10 cellular contexts compared by ENCODE assay signal in the genomic region with DNA sequence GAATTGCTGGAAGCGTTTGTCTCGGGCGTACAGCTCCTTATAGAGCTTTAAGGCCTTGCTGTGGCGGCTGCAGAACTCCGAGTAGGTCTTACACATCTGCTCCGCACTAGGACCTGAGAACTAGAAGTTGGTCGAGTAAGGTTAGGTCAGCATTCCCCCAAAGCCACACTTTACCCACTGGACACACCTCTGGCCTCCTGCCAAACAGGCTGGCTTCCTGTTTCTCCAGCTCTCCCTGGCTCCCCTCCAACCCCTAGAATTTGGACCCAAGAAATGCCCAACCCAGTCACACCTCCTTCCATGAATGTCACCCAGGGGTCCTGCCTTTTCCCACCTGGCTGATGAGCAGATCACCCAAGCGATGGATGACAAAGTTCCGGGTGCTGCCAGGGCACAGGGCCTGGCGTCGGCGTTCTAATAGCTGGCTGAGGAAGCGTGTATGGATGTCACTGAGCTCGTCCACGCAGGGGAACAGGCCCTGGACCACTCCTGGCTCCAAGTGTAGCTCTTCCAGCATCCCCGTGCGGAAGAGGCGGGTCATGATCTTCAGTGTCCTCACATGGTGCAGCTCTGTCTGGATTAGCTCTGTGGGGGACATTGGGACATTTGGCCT. TPM values are rescaled to one million over a fixed set of nuclear protein-coding genes. Genes with fewer than 3 reads are reported as not detected.
DNase-seq lines count a peak whose midpoint lies in the region; ATAC-seq and TF ChIP-seq lines count a peak whose summit lies in the region.
"Had no signal": no experiment of that assay in that cellular context is flagged by ENCODE, and none has a peak within 500 bp of the region (broad histone marks: within the 10 kb centered on the region; RNA-seq: fewer than 3 reads in every experiment).

No MANE protein-coding gene starts in this region.

- H2AFZ ChIP-seq in trophoblast cell (ENCODE audit: insufficient read depth, low read length, poor library complexity) = no peak overlapping the region

- H4K91ac ChIP-seq in trophoblast cell (ENCODE audit: low read depth, low read length) = no peak overlapping the region

- no peak overlapping the region for H2BK12ac ChIP-seq in trophoblast cell (ENCODE audit: low read length)

- no peak overlapping the region for H3K4me3 Mint-ChIP-seq in activated CD8-positive, alpha-beta T cell treated with anti-CD3 and anti-CD28 coated beads, Interleukin-2, amount 10 ng/mL, durations not matched to agents 7 days and 5 days
- H3K4me3 Mint-ChIP-seq: activated naive CD4-positive, alpha-beta T cell treated with anti-CD3 and anti-CD28 coated beads, Interleukin-2, amount 50 U/mL, for 24 hours had no signal

- CTCF ChIA-PET in activated CD8-positive, alpha-beta T cell treated with anti-CD3 and anti-CD28 coated beads, Interleukin-2, amount 10 ng/mL, durations not matched to agents 7 days and 5 days (lab: Charles Lee) = interaction anchor here (0.6 to 1.0 kb wide), 3 partner anchors 27 to 540 kb away, joined by 3 read pairs; partner anchors contain the start of gene KHDC4

- DNase-seq in EL = peak; percentile 58
- DNase-seq in activated CD8-positive, alpha-beta T cell treated with anti-CD3 and anti-CD28 coated beads, Interleukin-2, amount 10 ng/mL, durations not matched to agents 7 days and 5 days = no peak
- DNase-seq in foreskin keratinocyte = no peak
- peak in 1 of 2 donors; percentile 39 for DNase-seq in gastrocnemius medialis
- no peak for DNase-seq in COLO668 (lab: John Stamatoyannopoulos, UW; ENCODE audit: unreplicated experiment)
- no peak for DNase-seq in GM13976 (ENCODE audit: low spot score)
- DNase-seq in trophoblast cell = no peak
- DNase-seq: DMS79 treated with DMSO at 0.1 percent for 48 hours had no signal

- no peak overlapping the region for H3K14ac ChIP-seq in trophoblast cell (ENCODE audit: low read length)

- no peak for TF ChIP-seq POLR2A in gastrocnemius medialis (IDR thresholded peaks at IDR 0.05)

- no peak overlapping the region for H2BK5ac ChIP-seq in trophoblast cell (ENCODE audit: low read depth, low read length, poor library complexity)

- no peaks in the 10 kb centered on the region for H3K79me1 ChIP-seq in trophoblast cell (ENCODE audit: low read length)

- no peak overlapping the region for H3K18ac ChIP-seq in trophoblast cell (ENCODE audit: low read length)

- POLR2A ChIA-PET in activated CD8-positive, alpha-beta T cell treated with anti-CD3 and anti-CD28 coated beads, Interleukin-2, amount 10 ng/mL, durations not matched to agents 7 days and 5 days (lab: Charles Lee) = interaction anchor here (0.8 to 1.2 kb wide), 3 partner anchors 14 to 39 kb away, joined by 3 to 5 read pairs (median 5); no protein-coding TSS in a partner anchor

- peaks cover 23% of the 10 kb centered on the region for H3K4me1 ChIP-seq in foreskin keratinocyte
- H3K4me1 ChIP-seq in gastrocnemius medialis = peaks cover 36 to 50% of the 10 kb centered on the region in 2 donors
- H3K4me1 ChIP-seq in trophoblast cell (ENCODE audit: control insufficient read depth in 1 of 2, insufficient read depth in 2 of 2, low read length in 2 of 2) = no peaks in the 10 kb centered on the region

- H3K79me2 ChIP-seq in trophoblast cell (ENCODE audit: control insufficient read depth, insufficient read depth, low read length, poor library complexity) = no peaks in the 10 kb centered on the region

- H4K8ac ChIP-seq in trophoblast cell (ENCODE audit: low read depth, low read length) = no peak overlapping the region

- H3K4me2 ChIP-seq in trophoblast cell (ENCODE audit: low read length) = no peak overlapping the region

- H2AK5ac ChIP-seq in trophoblast cell (ENCODE audit: low read length) = no peak overlapping the region

- H3K4me3 ChIP-seq in gastrocnemius medialis = no peak overlapping the region
- H3K4me3 ChIP-seq in trophoblast cell (ENCODE audit: low read depth, low read length) = no peak overlapping the region

- ATAC-seq in activated CD8-positive, alpha-beta T cell treated with anti-CD3 and anti-CD28 coated beads, Interleukin-2, amount 10 ng/mL, durations not matched to agents 7 days and 5 days = no peak
- ATAC-seq in foreskin keratinocyte (no peak), gastrocnemius medialis (no peak)
- no peak for ATAC-seq in activated CD4-positive, CD25-positive, alpha-beta regulatory T cell treated with anti-CD3 and anti-CD28 coated beads, Interleukin-2, amount 50 U/mL, for 24 hours

- H3K36me3 ChIP-seq in gastrocnemius medialis (peaks cover 0 to 76% of the 10 kb centered on the region in 2 donors), trophoblast cell (ENCODE audit: control insufficient read depth in 1 of 2, insufficient read depth in 2 of 2, low read length in 2 of 2) (peaks cover 70 to 79% of the 10 kb centered on the region in 2 experiments)

- in situ Hi-C loops in gastrocnemius medialis (cut with MboI; ENCODE audit: low sequenced_read_pairs in 4 of 4) = no loop called here
- in situ Hi-C loops in GM13976 (cut with MboI; ENCODE audit: low sequenced_read_pairs, unreplicated experiment) = no loop called here

- H3K9me3 Mint-ChIP-seq in activated CD8-positive, alpha-beta T cell treated with anti-CD3 and anti-CD28 coated beads, Interleukin-2, amount 10 ng/mL, durations not matched to agents 7 days and 5 days (ENCODE audit: insufficient read depth) = no peaks in the 10 kb centered on the region
- H3K9me3 Mint-ChIP-seq: activated naive CD4-positive, alpha-beta T cell treated with anti-CD3 and anti-CD28 coated beads, Interleukin-2, amount 50 U/mL, for 24 hours had no signal

- peak overlapping the region; percentile 30 for H3K27ac Mint-ChIP-seq in activated CD8-positive, alpha-beta T cell treated with anti-CD3 and anti-CD28 coated beads, Interleukin-2, amount 10 ng/mL, durations not matched to agents 7 days and 5 days
- H3K27ac Mint-ChIP-seq: activated naive CD4-positive, alpha-beta T cell treated with anti-CD3 and anti-CD28 coated beads, Interleukin-2, amount 50 U/mL, for 24 hours had no signal

- H3K23ac ChIP-seq in trophoblast cell (ENCODE audit: low read length) = no peak overlapping the region

- no peak overlapping the region for H4K12ac ChIP-seq in trophoblast cell (ENCODE audit: low read depth, low read length)

- H3K27me3 ChIP-seq in foreskin keratinocyte (no peaks in the 10 kb centered on the region), gastrocnemius medialis (no peaks in the 10 kb centered on the region), trophoblast cell (ENCODE audit: insufficient read depth, low read length) (no peaks in the 10 kb centered on the region)

- no peak overlapping the region for H3K4ac ChIP-seq in trophoblast cell (ENCODE audit: low read depth, low read length)

- H3K36me3 Mint-ChIP-seq in activated CD8-positive, alpha-beta T cell treated with anti-CD3 and anti-CD28 coated beads, Interleukin-2, amount 10 ng/mL, durations not matched to agents 7 days and 5 days (ENCODE audit: low read depth) = peaks cover 73% of the 10 kb centered on the region

- TF ChIP-seq CTCF in foreskin keratinocyte (conservative IDR thresholded peaks at IDR 0.05) = no peak
- TF ChIP-seq CTCF in gastrocnemius medialis (IDR thresholded peaks at IDR 0.05 in 4 of 5, conservative IDR thresholded peaks at IDR 0.05 in 1 of 5) = no peak
- TF ChIP-seq CTCF in GM13976 (IDR thresholded peaks at IDR 0.05; ENCODE audit: borderline replicate concordance, control extremely low read depth, extremely low read depth, insufficient read depth, missing control alignments) = no peak

- intact Hi-C loops in gastrocnemius medialis (cut with DNase I; ENCODE audit: low total_unique reads) = loop anchor here (2.0 kb wide), 1 partner anchor 18 kb away; no protein-coding TSS in a partner anchor

- H3K9me3 ChIP-seq in gastrocnemius medialis (no peaks in the 10 kb centered on the region), trophoblast cell (ENCODE audit: insufficient read depth, low read depth, low read length) (no peaks in the 10 kb centered on the region)

- no peaks in the 10 kb centered on the region for H3K27me3 Mint-ChIP-seq in activated CD8-positive, alpha-beta T cell treated with anti-CD3 and anti-CD28 coated beads, Interleukin-2, amount 10 ng/mL, durations not matched to agents 7 days and 5 days (ENCODE audit: low read depth)
- H3K27me3 Mint-ChIP-seq: activated naive CD4-positive, alpha-beta T cell treated with anti-CD3 and anti-CD28 coated beads, Interleukin-2, amount 50 U/mL, for 24 hours had no signal

- WGBS in trophoblast cell (ENCODE audit: extremely low coverage, insufficient coverage, insufficient read length) = no CpG with 5 or more reads among the region's 18 CpGs

- no peak overlapping the region for H3K9ac ChIP-seq in trophoblast cell (ENCODE audit: low read length)

- H3K4me1 Mint-ChIP-seq in activated CD8-positive, alpha-beta T cell treated with anti-CD3 and anti-CD28 coated beads, Interleukin-2, amount 10 ng/mL, durations not matched to agents 7 days and 5 days (ENCODE audit: low read depth) = peaks cover 55% of the 10 kb centered on the region

- no peak overlapping the region for H2BK120ac ChIP-seq in trophoblast cell (ENCODE audit: insufficient read depth, low read length, poor library complexity)

- H3K27ac ChIP-seq in foreskin keratinocyte (peak overlapping the region; percentile 98), gastrocnemius medialis (peak overlapping the region; percentile 55 to 76 (median 64)), trophoblast cell (ENCODE audit: low read depth, low read length) (no peak overlapping the region)

RNA-seq across cellular contexts. Expression of gene ARHGEF2, which starts 15.6 kb away (rescaled TPM):
- total RNA-seq in activated CD8-positive, alpha-beta T cell treated with anti-CD3 and anti-CD28 coated beads, Interleukin-2, amount 10 ng/mL, durations not matched to agents 7 days and 5 days = 100 to 1,000 TPM; 142 to 147 TPM
- 44.0 and 48.6 TPM in 2 replicates for total RNA-seq in foreskin keratinocyte
- polyA plus RNA-seq in foreskin keratinocyte = 24.4 and 25.5 TPM in 2 replicates
- total RNA-seq in gastrocnemius medialis = 10 to 100 TPM; 13.6 to 27.3 (median 26.4) TPM
- 42.1 and 46.5 TPM in 2 replicates for polyA plus RNA-seq in trophoblast cell (2013)

RNA-seq across cellular contexts. Expression of gene RXFP4, which starts 21.3 kb away (rescaled TPM):
- total RNA-seq in activated CD8-positive, alpha-beta T cell treated with anti-CD3 and anti-CD28 coated beads, Interleukin-2, amount 10 ng/mL, durations not matched to agents 7 days and 5 days = not detected
- total RNA-seq in foreskin keratinocyte = not detected in 2 replicates
- polyA plus RNA-seq in foreskin keratinocyte = not detected in 2 replicates
- total RNA-seq in gastrocnemius medialis = not detected
- not detected in 2 replicates for polyA plus RNA-seq in trophoblast cell (2013)

RNA-seq across cellular contexts. Expression of gene KHDC4, which starts 28.5 kb away (rescaled TPM):
- total RNA-seq in activated CD8-positive, alpha-beta T cell treated with anti-CD3 and anti-CD28 coated beads, Interleukin-2, amount 10 ng/mL, durations not matched to agents 7 days and 5 days = 10 to 100 TPM; 64.5 to 68.9 TPM
- total RNA-seq in foreskin keratinocyte = 22.7 and 27.9 TPM in 2 replicates
- 9.0 and 12.1 TPM in 2 replicates for polyA plus RNA-seq in foreskin keratinocyte
- 10 to 100 TPM; 18.2 to 46.3 (median 26.3) TPM for total RNA-seq in gastrocnemius medialis
- 38.9 and 40.5 TPM in 2 replicates for polyA plus RNA-seq in trophoblast cell (2013)

RNA-seq across cellular contexts. Expression of gene RIT1, which starts 51.6 kb away (rescaled TPM):
- 10 to 100 TPM; 26.0 to 26.4 TPM for total RNA-seq in activated CD8-positive, alpha-beta T cell treated with anti-CD3 and anti-CD28 coated beads, Interleukin-2, amount 10 ng/mL, durations not matched to agents 7 days and 5 days
- 17.7 and 21.9 TPM in 2 replicates for total RNA-seq in foreskin keratinocyte
- polyA plus RNA-seq in foreskin keratinocyte = 13.7 and 14.1 TPM in 2 replicates
- total RNA-seq in gastrocnemius medialis = 10 to 100 TPM in 3 of 4 donors, 1 to 10 TPM in 1; 9.6 to 16.8 (median 15.2) TPM
- 47.7 and 49.1 TPM in 2 replicates for polyA plus RNA-seq in trophoblast cell (2013)

RNA-seq across cellular contexts. Expression of gene SSR2, which starts 58.0 kb away (rescaled TPM):
- total RNA-seq in activated CD8-positive, alpha-beta T cell treated with anti-CD3 and anti-CD28 coated beads, Interleukin-2, amount 10 ng/mL, durations not matched to agents 7 days and 5 days = 100 to 1,000 TPM; 216 to 233 TPM
- 175 and 203 TPM in 2 replicates for total RNA-seq in foreskin keratinocyte
- polyA plus RNA-seq in foreskin keratinocyte = 263 and 292 TPM in 2 replicates
- total RNA-seq in gastrocnemius medialis = 100 to 1,000 TPM in 2 of 4 donors, 10 to 100 TPM in 2; 70.6 to 118 (median 108) TPM
- polyA plus RNA-seq in trophoblast cell (2013) = 723 and 747 TPM in 2 replicates
